ENCODE assay signal across 3 cellular contexts in the genomic region with DNA sequence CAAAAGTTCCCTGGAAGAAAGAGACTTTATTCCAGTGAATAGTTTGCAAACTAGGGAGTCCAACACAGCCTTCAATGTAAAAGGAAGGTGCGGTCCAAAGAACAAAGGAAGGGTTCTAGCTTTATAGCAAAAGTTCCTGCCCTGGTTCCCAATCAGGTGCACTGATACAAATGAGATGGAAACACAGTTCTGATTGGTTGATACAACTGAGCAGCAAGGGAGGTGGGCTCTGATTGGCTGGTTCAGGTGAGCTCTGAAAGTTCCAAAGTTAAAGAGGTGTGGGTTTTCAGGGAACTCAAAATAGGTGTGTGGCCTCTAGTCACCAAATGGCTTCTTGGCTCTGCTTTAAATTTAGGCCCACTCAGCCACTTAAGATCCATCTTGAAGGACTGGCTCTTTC.
TF ChIP-seq lines count a peak whose summit lies in the region.

No MANE protein-coding gene starts in this region.

TF ChIP-seq in SK-N-SH, 30 proteins besides CTCF, POLR2A, EP300 and RAD21:
- TF ChIP-seq YY1 (IDR thresholded peaks at IDR 0.05; ENCODE audit: low read depth), result no peak
- TF ChIP-seq NFIC (IDR thresholded peaks at IDR 0.05; ENCODE audit: borderline replicate concordance), result no peak
- no peak for TF ChIP-seq SMC3 (IDR thresholded peaks at IDR 0.05; ENCODE audit: low read depth, low read length)

TF ChIP-seq in SK-N-SH treated with all-trans-retinoic acid at 6 μM for 48 hours, 23 proteins besides CTCF, POLR2A, EP300 and RAD21:
- TF ChIP-seq CSRNP3 (CRISPR knock-in tag; IDR thresholded peaks at IDR 0.05) (no peak), TCF4 (CRISPR knock-in tag; IDR thresholded peaks at IDR 0.05; ENCODE audit: borderline replicate concordance) (no peak), ZNF8 (CRISPR knock-in tag; IDR thresholded peaks at IDR 0.05) (no peak), ZC3H10 (CRISPR knock-in tag; IDR thresholded peaks at IDR 0.05) (no peak), TSHZ2 (CRISPR knock-in tag; IDR thresholded peaks at IDR 0.05) (no peak), SNAI2 (CRISPR knock-in tag; IDR thresholded peaks at IDR 0.05) (no peak), ZNF565 (CRISPR knock-in tag; conservative IDR thresholded peaks at IDR 0.05; ENCODE audit: low read depth) (no peak), ZFP30 (CRISPR knock-in tag; IDR thresholded peaks at IDR 0.05) (no peak), ARNTL (CRISPR knock-in tag; IDR thresholded peaks at IDR 0.05; ENCODE audit: borderline replicate concordance, low read depth) (no peak), GLIS3 (CRISPR knock-in tag; IDR thresholded peaks at IDR 0.05) (no peak), PPARA (CRISPR knock-in tag; IDR thresholded peaks at IDR 0.05; ENCODE audit: borderline replicate concordance) (no peak), ESRRG (CRISPR knock-in tag; IDR thresholded peaks at IDR 0.05) (no peak)
- TF ChIP-seq, protein P1, sequence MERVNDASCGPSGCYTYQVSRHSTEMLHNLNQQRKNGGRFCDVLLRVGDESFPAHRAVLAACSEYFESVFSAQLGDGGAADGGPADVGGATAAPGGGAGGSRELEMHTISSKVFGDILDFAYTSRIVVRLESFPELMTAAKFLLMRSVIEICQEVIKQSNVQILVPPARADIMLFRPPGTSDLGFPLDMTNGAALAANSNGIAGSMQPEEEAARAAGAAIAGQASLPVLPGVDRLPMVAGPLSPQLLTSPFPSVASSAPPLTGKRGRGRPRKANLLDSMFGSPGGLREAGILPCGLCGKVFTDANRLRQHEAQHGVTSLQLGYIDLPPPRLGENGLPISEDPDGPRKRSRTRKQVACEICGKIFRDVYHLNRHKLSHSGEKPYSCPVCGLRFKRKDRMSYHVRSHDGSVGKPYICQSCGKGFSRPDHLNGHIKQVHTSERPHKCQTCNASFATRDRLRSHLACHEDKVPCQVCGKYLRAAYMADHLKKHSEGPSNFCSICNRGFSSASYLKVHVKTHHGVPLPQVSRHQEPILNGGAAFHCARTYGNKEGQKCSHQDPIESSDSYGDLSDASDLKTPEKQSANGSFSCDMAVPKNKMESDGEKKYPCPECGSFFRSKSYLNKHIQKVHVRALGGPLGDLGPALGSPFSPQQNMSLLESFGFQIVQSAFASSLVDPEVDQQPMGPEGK (CRISPR knock-in tag; IDR thresholded peaks at IDR 0.05; ENCODE audit: borderline replicate concordance), result no peak

TF ChIP-seq in H1, 55 proteins besides CTCF, POLR2A, EP300 and RAD21:
- no peak for TF ChIP-seq CEBPB (IDR thresholded peaks at IDR 0.05; ENCODE audit: low read depth, low read length)
- no peak for TF ChIP-seq HDAC6 (IDR thresholded peaks at IDR 0.05; ENCODE audit: low read depth, low read length)
- TF ChIP-seq CHD2 (IDR thresholded peaks at IDR 0.05; ENCODE audit: low read length), result 0 out of 2 replicates have a peak, but pooled peaks have one; percentile 36
- peak; percentile 90 for TF ChIP-seq SP1 (IDR thresholded peaks at IDR 0.05; ENCODE audit: low read depth, low read length)
- TF ChIP-seq SIN3A (conservative IDR thresholded peaks at IDR 0.05 in 1 of 2, IDR thresholded peaks at IDR 0.05 in 1 of 2; ENCODE audit: low read depth in 1 of 2, low read length in 2 of 2), result no peak
